In the genomic region with DNA sequence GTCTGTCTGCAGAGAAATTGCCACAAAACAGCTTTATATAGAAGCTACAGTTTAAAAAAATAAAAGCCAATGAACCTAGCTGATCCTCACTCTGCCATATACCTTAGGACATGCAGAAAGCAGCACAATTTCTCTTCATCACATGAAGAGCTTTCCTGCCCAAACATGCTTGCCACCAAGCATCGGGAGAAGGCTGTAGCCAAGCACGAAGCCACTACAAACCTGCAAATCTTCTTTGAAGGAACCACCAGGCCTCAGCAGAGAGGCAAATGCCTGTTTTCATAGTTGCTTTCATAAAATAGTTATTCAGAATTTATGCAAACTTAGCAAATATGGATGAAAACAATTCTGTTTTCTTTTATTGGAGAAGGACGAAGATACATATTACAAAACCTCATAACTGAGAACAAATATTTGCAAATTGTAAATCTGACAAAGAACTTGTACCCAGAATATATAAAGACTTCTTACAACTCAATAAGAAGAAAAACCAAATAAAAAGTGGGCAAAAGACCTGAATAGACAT, we compare ENCODE assay signal across 14 cellular contexts.
"Had no signal": no experiment of that assay in that cellular context is flagged by ENCODE, and none has a peak within 500 bp of the region (broad histone marks: within the 10 kb centered on the region; RNA-seq: fewer than 3 reads in every experiment).

No MANE protein-coding gene starts in this region.

- H3K9me3 Mint-ChIP-seq: activated naive CD4-positive, alpha-beta T cell treated with anti-CD3 and anti-CD28 coated beads, Interleukin-2, amount 50 U/mL, for 72 hours; activated T-helper 1 cell treated with anti-CD3 and anti-CD28 coated beads, Interleukin-12 subunit alpha, Interleukin-12 subunit beta, Interleukin-2, Interleukin-4 antibody, amounts not matched to agents 30 ng/mL and 10 ng/mL and 1 ng/mL, durations not matched to agents 14 hours and 24 hours and 36 hours; dendritic cell treated with granulocyte-macrophage colony-stimulating factor and Interleukin-4, amounts not matched to agents 40 ng/mL and 50 ng/mL, for 4 days; natural killer cell treated with Interleukin-12 subunit alpha and Interleukin-12 subunit beta and Interleukin-15 and Interleukin-18, amount 100 ng/mL, for 72 hours; stimulated activated naive B cell treated with anti-CD40 and anti-IgM and Interleukin-4, amounts not matched to agents 10 μg/mL and 1 μg/mL and 100 μg/mL, for 72 hours; T-helper 1 cell treated with Interleukin-12 subunit alpha and Interleukin-12 subunit beta and Interleukin-4 antibody, amounts not matched to agents 30 μg/mL and 1 μg/mL, for 36 hours had no signal

- H3K4me1 ChIP-seq: adrenal gland had no signal

- H3K4me1 Mint-ChIP-seq: stimulated activated naive B cell treated with anti-CD40 and anti-IgM and Interleukin-4, amounts not matched to agents 10 μg/mL and 1 μg/mL and 100 μg/mL, for 72 hours had no signal

- H3K4me3 ChIP-seq: adrenal gland, esophagus squamous epithelium, thoracic aorta had no signal

- H3K27me3 Mint-ChIP-seq: dendritic cell treated with granulocyte-macrophage colony-stimulating factor and Interleukin-4, amounts not matched to agents 40 ng/mL and 50 ng/mL, for 4 days had no signal

- H3K9me3 ChIP-seq: adrenal gland, esophagus squamous epithelium, thoracic aorta had no signal

- H3K27me3 ChIP-seq: adrenal gland, esophagus squamous epithelium had no signal

- H3K4me3 Mint-ChIP-seq: activated T-helper 1 cell treated with anti-CD3 and anti-CD28 coated beads, Interleukin-12 subunit alpha, Interleukin-12 subunit beta, Interleukin-2, Interleukin-4 antibody, amounts not matched to agents 30 ng/mL and 10 ng/mL and 1 ng/mL, durations not matched to agents 14 hours and 24 hours and 36 hours; dendritic cell treated with granulocyte-macrophage colony-stimulating factor and Interleukin-4, amounts not matched to agents 40 ng/mL and 50 ng/mL, for 4 days; natural killer cell treated with Interleukin-12 subunit alpha and Interleukin-12 subunit beta and Interleukin-15 and Interleukin-18, amount 100 ng/mL, for 72 hours; stimulated activated naive B cell treated with anti-CD40 and anti-IgM and Interleukin-4, amounts not matched to agents 10 μg/mL and 1 μg/mL and 100 μg/mL, for 72 hours; T-helper 1 cell treated with Interleukin-12 subunit alpha and Interleukin-12 subunit beta and Interleukin-4 antibody, amounts not matched to agents 30 μg/mL and 1 μg/mL, for 36 hours had no signal

- H3K36me3 ChIP-seq: adrenal gland, esophagus squamous epithelium, thoracic aorta had no signal

- H3K36me3 Mint-ChIP-seq: activated naive CD4-positive, alpha-beta T cell treated with anti-CD3 and anti-CD28 coated beads, Interleukin-2, amount 50 U/mL, for 72 hours; natural killer cell treated with Interleukin-12 subunit alpha and Interleukin-12 subunit beta and Interleukin-15 and Interleukin-18, amount 100 ng/mL, for 72 hours; stimulated activated naive B cell treated with anti-CD40 and anti-IgM and Interleukin-4, amounts not matched to agents 10 μg/mL and 1 μg/mL and 100 μg/mL, for 72 hours had no signal

- DNase-seq: activated CD4-positive, alpha-beta T cell treated with anti-CD3 and anti-CD28 coated beads, Interleukin-2, amount 50 U/mL, for 48 hours; activated gamma-delta T cell treated with Interleukin-2 at 50 U/mL for 16 hours; adrenal gland; effector CD8-positive, alpha-beta T cell; esophagus squamous epithelium; posterior cingulate gyrus; retina; stimulated activated naive B cell treated with anti-CD40 and anti-IgM and Interleukin-4, amounts not matched to agents 10 μg/mL and 1 μg/mL and 100 μg/mL, for 72 hours had no signal

- H3K27ac Mint-ChIP-seq: activated naive CD4-positive, alpha-beta T cell treated with anti-CD3 and anti-CD28 coated beads, Interleukin-2, amount 50 U/mL, for 72 hours; activated T-helper 1 cell treated with anti-CD3 and anti-CD28 coated beads, Interleukin-12 subunit alpha, Interleukin-12 subunit beta, Interleukin-2, Interleukin-4 antibody, amounts not matched to agents 30 ng/mL and 10 ng/mL and 1 ng/mL, durations not matched to agents 14 hours and 24 hours and 36 hours; dendritic cell treated with granulocyte-macrophage colony-stimulating factor and Interleukin-4, amounts not matched to agents 40 ng/mL and 50 ng/mL, for 4 days; natural killer cell treated with Interleukin-12 subunit alpha and Interleukin-12 subunit beta and Interleukin-15 and Interleukin-18, amount 100 ng/mL, for 72 hours; stimulated activated naive B cell treated with anti-CD40 and anti-IgM and Interleukin-4, amounts not matched to agents 10 μg/mL and 1 μg/mL and 100 μg/mL, for 72 hours; T-helper 1 cell treated with Interleukin-12 subunit alpha and Interleukin-12 subunit beta and Interleukin-4 antibody, amounts not matched to agents 30 μg/mL and 1 μg/mL, for 36 hours had no signal

- H3K27ac ChIP-seq: adrenal gland, thoracic aorta had no signal
